In genomic region chr6:42367353-42368011, GRCh38 we compare ENCODE assay signal across 1 cellular context.
TF ChIP-seq lines count a peak whose summit lies in the region.

No MANE protein-coding gene starts in this region.

TF ChIP-seq in GM23338, 12 proteins besides CTCF, POLR2A, EP300 and RAD21 (continued from another document):
- TF ChIP-seq ZNF331 (CRISPR knock-in tag; IDR thresholded peaks at IDR 0.05; ENCODE audit: low read depth) (no peak), STAT1 (IDR thresholded peaks at IDR 0.05; ENCODE audit: unreplicated experiment) (no peak), EZH2 (IDR thresholded peaks at IDR 0.05; ENCODE audit: low read depth, unreplicated experiment) (no peak), NANOG (IDR thresholded peaks at IDR 0.05; ENCODE audit: borderline replicate concordance) (no peak), EZH2phosphoT487 (IDR thresholded peaks at IDR 0.05; ENCODE audit: unreplicated experiment) (no peak), ETS1 (IDR thresholded peaks at IDR 0.05) (no peak), CREB1 (CRISPR knock-in tag; IDR thresholded peaks at IDR 0.05; ENCODE audit: low read depth) (no peak)
